ENCODE assay signal across 18 cellular contexts in the genomic region with DNA sequence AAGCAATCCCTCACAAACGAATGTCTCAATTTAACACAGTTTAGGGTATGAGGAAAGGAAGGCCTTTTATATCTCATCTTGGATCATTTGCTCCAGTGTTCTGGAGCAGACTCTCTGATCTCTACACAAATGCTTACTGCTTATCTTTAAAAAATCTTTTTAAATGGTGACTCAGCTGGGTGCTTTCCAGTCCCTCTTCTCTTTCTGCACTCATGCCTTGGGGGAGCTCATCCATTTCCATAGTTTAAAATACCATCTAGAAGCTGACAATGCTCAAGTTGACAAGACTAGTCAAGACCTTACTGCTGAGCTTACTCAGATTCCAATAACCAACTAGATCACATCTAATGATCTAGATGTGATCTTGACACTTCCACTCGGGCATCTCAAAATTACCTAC. TPM values are rescaled to one million over a fixed set of nuclear protein-coding genes. Genes with fewer than 3 reads are reported as not detected.
DNase-seq lines count a peak whose midpoint lies in the region; ATAC-seq and TF ChIP-seq lines count a peak whose summit lies in the region.
"Had no signal": no experiment of that assay in that cellular context is flagged by ENCODE, and none has a peak within 500 bp of the region (broad histone marks: within the 10 kb centered on the region; RNA-seq: fewer than 3 reads in every experiment).

No MANE protein-coding gene starts in this region.

- no peak overlapping the region for H3K23ac ChIP-seq in IMR-90 (ENCODE audit: low read depth, low read length)

- no peaks in the 10 kb centered on the region for H3K9me1 ChIP-seq in IMR-90 (ENCODE audit: insufficient read depth, low read length)

- no peak overlapping the region for H3K4me2 ChIP-seq in IMR-90 (ENCODE audit: low read depth, low read length)

- no peak overlapping the region for H3K4me3 ChIP-seq in IMR-90 (ENCODE audit: insufficient read depth, low read depth, low read length)
- no peak overlapping the region for H3K4me3 ChIP-seq in foreskin fibroblast (ENCODE audit: low read depth in 1 of 2, low read length in 2 of 2)
- no peak overlapping the region for H3K4me3 ChIP-seq in stomach
- H3K4me3 ChIP-seq: left lung, prostate gland, skin epidermis, tibial artery had no signal

- no peak for TF ChIP-seq RAD21 in IMR-90 (IDR thresholded peaks at IDR 0.05; ENCODE audit: low read length)

- no peak overlapping the region for H4K5ac ChIP-seq in IMR-90 (ENCODE audit: low read depth, low read length)

- DNase-seq in IMR-90 (peak; percentile 70), astrocyte of the hippocampus (ENCODE audit: low read depth, low spot score) (peak; percentile 39), foreskin fibroblast (peak; percentile 42 to 65), stomach (no peak), anterior cingulate cortex (lab: John Stamatoyannopoulos, UW) (no peak), hypothalamus (lab: John Stamatoyannopoulos, UW) (no peak)
- DNase-seq: activated CD4-positive, CD25-positive, alpha-beta regulatory T cell; activated naive CD4-positive, alpha-beta T cell treated with anti-CD3 and anti-CD28 coated beads, Interleukin-2, amount 10 ng/mL, durations not matched to agents 7 days and 5 days; activated T-cell treated with anti-CD3 and anti-CD28 coated beads, Interleukin-2, amount 50 U/mL, for 4 hours; cortex of kidney; DMS79; left lung; NCI-H510A treated with DMSO at 0.1 percent for 48 hours; stimulated activated naive CD4-positive, alpha-beta T cell; tibial artery had no signal

- in situ Hi-C loops in IMR-90 (cut with MboI; ENCODE audit: low sequenced_read_pairs): loop anchor here (25.0 kb wide), 1 partner anchor 866 kb away; no protein-coding TSS in a partner anchor

- H2AFZ ChIP-seq in IMR-90 (replicated peaks; ENCODE audit: low read length, poor library complexity): no peak overlapping the region

- H3K27me3 ChIP-seq in IMR-90 (ENCODE audit: control insufficient read depth, insufficient read depth, low read length) (no peaks in the 10 kb centered on the region), stomach (no peaks in the 10 kb centered on the region)
- H3K27me3 ChIP-seq: left lung, tibial artery had no signal

- TF ChIP-seq EP300 in stomach (IDR thresholded peaks at IDR 0.05): no peak

- H2AK5ac ChIP-seq in IMR-90 (ENCODE audit: low read depth, low read length): no peak overlapping the region

- 100% methylated on average over 1 of the region's 2 CpGs; no CpG with 5 or more reads in 1 of the 2 experiments for WGBS in IMR-90 (ENCODE audit: extremely low coverage in 2 of 2, insufficient read length in 1 of 2), 2 experiments
- WGBS in stomach, 5 donors: 75 to 88% (median 86%) methylated on average over 2 of the region's 2 CpGs

- H3K9ac ChIP-seq in IMR-90 (ENCODE audit: low read depth, low read length): no peak overlapping the region

- H3K36me3 ChIP-seq in IMR-90 (ENCODE audit: control insufficient read depth, insufficient read depth, low read length) (no peaks in the 10 kb centered on the region), stomach (no peaks in the 10 kb centered on the region)
- H3K36me3 ChIP-seq: left lung, prostate gland, tibial artery had no signal

- H4K8ac ChIP-seq in IMR-90 (ENCODE audit: low read depth in 2 of 2, low read length in 2 of 2): no peak overlapping the region

- no peak overlapping the region for H2BK5ac ChIP-seq in IMR-90 (ENCODE audit: low read depth, low read length, poor library complexity, severe bottlenecking)

- no peak overlapping the region for H4K91ac ChIP-seq in IMR-90 (ENCODE audit: insufficient read depth, low read depth, low read length)

- H3K27ac ChIP-seq in IMR-90 (ENCODE audit: insufficient read depth, low read length): no peak overlapping the region
- no peak overlapping the region for H3K27ac ChIP-seq in stomach
- H3K27ac ChIP-seq: left lung, prostate gland, tibial artery had no signal

- ATAC-seq in IMR-90 (ENCODE audit: low read depth) (peak; percentile 69), esophagus mucosa (no peak)
- ATAC-seq: activated T-cell treated with anti-CD3 and anti-CD28 coated beads, Interleukin-2, amount 50 U/mL, for 4 hours; left lung had no signal

- H3K4me1 ChIP-seq in IMR-90 (ENCODE audit: control insufficient read depth, insufficient read depth, low read length): no peaks in the 10 kb centered on the region
- H3K4me1 ChIP-seq in stomach: peaks cover 0 to 19% (median 12%) of the 10 kb centered on the region in 4 donors
- H3K4me1 ChIP-seq: left lung, prostate gland, tibial artery had no signal

- TF ChIP-seq CTCF in IMR-90 (conservative IDR thresholded peaks at IDR 0.05; ENCODE audit: low read depth, low read length) (no peak), foreskin fibroblast (IDR thresholded peaks at IDR 0.05; ENCODE audit: low read depth, low read length) (no peak), stomach (IDR thresholded peaks at IDR 0.05) (no peak)

- BruUV-seq in IMR-90 (replicated peaks; lab: Mats Ljungman, UMichigan): no TSS peak

- H3K18ac ChIP-seq in IMR-90 (ENCODE audit: low read depth, low read length): no peak overlapping the region; the same call in 1 of the 2 replicates

- dilution Hi-C loops in IMR-90 (cut with HindIII; ENCODE audit: low sequenced_read_pairs, unreplicated experiment): no loop called here

- H2AK9ac ChIP-seq in IMR-90 (replicated peaks; ENCODE audit: low read depth, low read length, poor library complexity): no peak overlapping the region

- H3K9me3 ChIP-seq in IMR-90 (ENCODE audit: control insufficient read depth, insufficient read depth, low read length) (no peaks in the 10 kb centered on the region), stomach (no peaks in the 10 kb centered on the region)
- H3K9me3 ChIP-seq: prostate gland, tibial artery had no signal

- H2BK20ac ChIP-seq in IMR-90 (ENCODE audit: low read depth, low read length): no peak overlapping the region

- CTCF ChIA-PET in IMR-90 (lab: Yijun Ruan, JAX): no interaction called here

- intact Hi-C loops in IMR-90 (cut with micrococcal nuclease): no loop called here
- intact Hi-C loops in stomach (cut with DNase I; ENCODE audit: low total_unique reads): no loop called here

- no peak overlapping the region for H2BK15ac ChIP-seq in IMR-90 (ENCODE audit: low read depth, low read length)

- no peaks in the 10 kb centered on the region for H4K20me1 ChIP-seq in IMR-90 (ENCODE audit: insufficient read depth, low read length)

- POLR2A ChIA-PET in IMR-90 (lab: Charles Lee; ENCODE audit: unreplicated experiment): no interaction called here

- no peak overlapping the region for H3K4ac ChIP-seq in IMR-90 (ENCODE audit: low read depth, low read length)

- H3K14ac ChIP-seq in IMR-90 (replicated peaks; ENCODE audit: low read depth, low read length): no peak overlapping the region

- H3K79me1 ChIP-seq in IMR-90 (ENCODE audit: low read depth in 1 of 2, low read length in 2 of 2): no peaks in the 10 kb centered on the region

- no peak overlapping the region for H3K56ac ChIP-seq in IMR-90 (ENCODE audit: extremely low read depth, insufficient read depth, low read length)

- no peak for TF ChIP-seq POLR2A in IMR-90 (IDR thresholded peaks at IDR 0.05; ENCODE audit: low read depth, low read length)
- TF ChIP-seq POLR2A in stomach (IDR thresholded peaks at IDR 0.05): no peak

- no peak overlapping the region for H2BK120ac ChIP-seq in IMR-90 (ENCODE audit: low read depth, low read length)

TF ChIP-seq in IMR-90, 13 proteins besides CTCF, POLR2A, EP300 and RAD21:
- TF ChIP-seq FOS (IDR thresholded peaks at IDR 0.05; ENCODE audit: low read depth, low read length) (no peak), NFE2L2 (IDR thresholded peaks at IDR 0.05; ENCODE audit: low read depth, low read length) (no peak), RFX5 (IDR thresholded peaks at IDR 0.05; ENCODE audit: low read depth, low read length) (no peak), RCOR1 (IDR thresholded peaks at IDR 0.05; ENCODE audit: insufficient replicate concordance, low read length) (no peak)
- TF ChIP-seq, protein P1, sequence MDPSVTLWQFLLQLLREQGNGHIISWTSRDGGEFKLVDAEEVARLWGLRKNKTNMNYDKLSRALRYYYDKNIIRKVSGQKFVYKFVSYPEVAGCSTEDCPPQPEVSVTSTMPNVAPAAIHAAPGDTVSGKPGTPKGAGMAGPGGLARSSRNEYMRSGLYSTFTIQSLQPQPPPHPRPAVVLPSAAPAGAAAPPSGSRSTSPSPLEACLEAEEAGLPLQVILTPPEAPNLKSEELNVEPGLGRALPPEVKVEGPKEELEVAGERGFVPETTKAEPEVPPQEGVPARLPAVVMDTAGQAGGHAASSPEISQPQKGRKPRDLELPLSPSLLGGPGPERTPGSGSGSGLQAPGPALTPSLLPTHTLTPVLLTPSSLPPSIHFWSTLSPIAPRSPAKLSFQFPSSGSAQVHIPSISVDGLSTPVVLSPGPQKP (IDR thresholded peaks at IDR 0.05; ENCODE audit: borderline replicate concordance, low read depth, low read length): no peak

RNA-seq across cellular contexts. Expression of gene ETAA1, which starts 56.2 kb away (rescaled TPM):
- total RNA-seq in IMR-90 (2012; rRNA removed) (8.1 and 19.2 TPM in 2 replicates), esophagus mucosa (6.4 TPM), stomach (10 to 100 TPM in 4 of 5 donors, 1 to 10 TPM in 1; 8.7 to 32.7 (median 17.5) TPM)
- polyA plus RNA-seq in IMR-90 (2012; rRNA removed) (5.2 and 6.9 TPM in 2 replicates), stomach (1 to 10 TPM; 4.7 to 6.3 (median 4.8) TPM)
- 2.3 and 2.4 TPM in 2 replicates for polyA plus RNA-seq in IMR-90 (2012; cell fraction: cytosol; rRNA removed)
- polyA plus RNA-seq in IMR-90 (2012; cell fraction: nucleus; rRNA removed; ENCODE audit: low replicate concordance): 3.4 and 12.7 TPM in 2 replicates

Comparison
In these comparisons a context has a peak if more than half of its experiments do, and no peak if none do; other contexts are left out.
1. DNase-seq: peak in IMR-90 (single experiment), astrocyte of the hippocampus (single experiment) and foreskin fibroblast (2 of 2); none in stomach (single experiment), anterior cingulate cortex (0 of 58) and hypothalamus (0 of 51).